ENCODE assay signal across 31 cellular contexts in the genomic region with DNA sequence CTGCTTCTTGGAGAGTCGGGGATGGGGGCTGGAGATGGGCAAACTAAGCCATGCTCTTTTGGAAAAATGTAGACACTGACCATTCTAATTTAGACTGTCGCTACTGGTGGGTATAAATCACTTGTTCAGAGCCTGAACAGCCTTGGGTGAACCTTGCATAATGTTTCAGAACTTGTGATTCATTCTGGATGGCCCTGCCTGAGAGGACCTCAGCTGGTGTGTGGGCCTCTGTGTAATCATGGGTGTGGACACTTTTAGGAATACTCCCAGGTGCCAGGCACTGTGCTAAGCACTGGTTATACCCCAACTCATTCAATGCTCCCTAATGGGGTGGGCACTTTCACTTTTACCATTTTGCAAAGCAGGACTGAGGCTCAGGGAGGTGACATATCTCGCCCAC. TPM values are rescaled to one million over a fixed set of nuclear protein-coding genes. Genes with fewer than 3 reads are reported as not detected.
A peak's percentile ranks its signal among the peaks of the same experiment; 100 is the strongest.
DNase-seq lines count a peak whose midpoint lies in the region; ATAC-seq and TF ChIP-seq lines count a peak whose summit lies in the region.
"Had no signal": no experiment of that assay in that cellular context is flagged by ENCODE, and none has a peak within 500 bp of the region (broad histone marks: within the 10 kb centered on the region; RNA-seq: fewer than 3 reads in every experiment).

No MANE protein-coding gene starts in this region.

- peaks cover 4% of the 10 kb centered on the region for H3K4me1 ChIP-seq in mammary epithelial cell (ENCODE audit: insufficient read depth, low read length)

- no peaks in the 10 kb centered on the region for H4K20me1 ChIP-seq in mammary epithelial cell (ENCODE audit: insufficient read depth, low read length)

- ATAC-seq in HG03342 (IDR thresholded peaks at IDR 0.05; ENCODE audit: unreplicated experiment): no peak
- ATAC-seq: activated T-cell treated with anti-CD3 and anti-CD28 coated beads, Interleukin-2, amount 50 U/mL, for 4 hours; gastrocnemius medialis; HepG2; left lobe of liver; WTC11 had no signal

- no peak for TF ChIP-seq CTCF in mammary epithelial cell (conservative IDR thresholded peaks at IDR 0.05 in 1 of 2, IDR thresholded peaks at IDR 0.05 in 1 of 2; ENCODE audit: extremely low read depth in 1 of 2, insufficient read depth in 1 of 2, low read depth in 1 of 2, low read length in 2 of 2)

- no peak overlapping the region for H3K27ac ChIP-seq in mammary epithelial cell (ENCODE audit: insufficient read depth, low read depth, low read length)
- H3K27ac ChIP-seq: brain microvascular endothelial cell, gastrocnemius medialis, HL-60, prostate gland, sigmoid colon had no signal

- no peak overlapping the region for H3K9ac ChIP-seq in mammary epithelial cell (ENCODE audit: insufficient read depth, low read length)

- CTCF ChIA-PET in mammary epithelial cell (lab: Charles Lee; ENCODE audit: low non-redundant PET): no interaction called here

- dilution Hi-C loops in mammary epithelial cell (cut with HindIII; ENCODE audit: low sequenced_read_pairs): no loop called here

- BruUV-seq in mammary epithelial cell (replicated peaks; lab: Mats Ljungman, UMichigan): no TSS peak

- no peaks in the 10 kb centered on the region for H3K9me3 ChIP-seq in mammary epithelial cell (replicated peaks; ENCODE audit: insufficient read depth, low read length)
- H3K9me3 ChIP-seq: gastrocnemius medialis, prostate gland, sigmoid colon had no signal

- intact Hi-C loops in mammary epithelial cell (cut with micrococcal nuclease): no loop called here

- no peak overlapping the region for H3K4me2 ChIP-seq in mammary epithelial cell (ENCODE audit: insufficient read depth, low read depth, low read length)

- DNase-seq in A172 (ENCODE audit: low spot score): peak; percentile 11
- peak; percentile 15 for DNase-seq in HPDE6-E6E7 (ENCODE audit: extremely low spot score)
- DNase-seq in mammary epithelial cell: peak; percentile 21
- DNase-seq in kidney tubule cell (ENCODE audit: low spot score): peak; percentile 17
- no peak for DNase-seq in NCI-H1092 (lab: John Stamatoyannopoulos, UW)
- no peak for DNase-seq in glomerular visceral epithelial cell (ENCODE audit: extremely low spot score)
- DNase-seq in SW 1271 (lab: John Stamatoyannopoulos, UW): no peak
- DNase-seq: activated CD4-positive, alpha-beta T cell treated with anti-CD3 and anti-CD28 coated beads, Interleukin-2, amount 50 U/mL, for 1 hour; activated naive CD4-positive, alpha-beta T cell; activated T-cell treated with anti-CD3 and anti-CD28 coated beads, Interleukin-2, amount 50 U/mL, for 4 hours; brain microvascular endothelial cell; DMS153; effector CD4-positive, alpha-beta T cell; gastrocnemius medialis; GDM1; hypothalamus; immature natural killer cell; mesendoderm; NCI-H1105; NCI-H187 treated with DMSO at 0.1 percent for 48 hours; NCI-H524; SIG-M5; sigmoid colon; stimulated activated CD4-positive, alpha-beta T cell treated with anti-CD3 and anti-CD28 coated beads, Interleukin-15, amount 100 ng/mL, for 24 hours; stimulated activated naive CD4-positive, alpha-beta T cell treated with Interleukin-2 at 50 U/mL for 16 hours had no signal

- in situ Hi-C loops in mammary epithelial cell (cut with MboI; ENCODE audit: low sequenced_read_pairs in 2 of 2): no loop called here

- H3K79me2 ChIP-seq in mammary epithelial cell (ENCODE audit: insufficient read depth, low read length): no peaks in the 10 kb centered on the region

- WGBS in mammary epithelial cell (ENCODE audit: low coverage, missing lambda C conversion rate): 75% methylated on average over 3 of the region's 3 CpGs

- no peak overlapping the region for H2AFZ ChIP-seq in mammary epithelial cell (ENCODE audit: low read depth, low read length)

- peaks cover 2% of the 10 kb centered on the region for H3K27me3 ChIP-seq in mammary epithelial cell (ENCODE audit: insufficient read depth, low read length)
- H3K27me3 ChIP-seq: brain microvascular endothelial cell, gastrocnemius medialis, sigmoid colon had no signal

- no peaks in the 10 kb centered on the region for H3K36me3 ChIP-seq in mammary epithelial cell (ENCODE audit: insufficient read depth, low read length)
- H3K36me3 ChIP-seq: brain microvascular endothelial cell, gastrocnemius medialis, prostate gland, sigmoid colon had no signal

- no peak overlapping the region for H3K4me3 ChIP-seq in mammary epithelial cell (replicated peaks in 1 of 3; ENCODE audit: insufficient read depth in 1 of 3, low read depth in 2 of 3, low read length in 3 of 3)
- H3K4me3 ChIP-seq: gastrocnemius medialis, prostate gland, sigmoid colon had no signal

RNA-seq across cellular contexts. Expression of gene TM9SF3, which starts 26.8 kb away (rescaled TPM):
- 144 and 146 TPM in 2 replicates for total RNA-seq in A172 (2014; rRNA removed; shearing (Covaris generic))
- 100 to 1,000 TPM; 114 to 129 TPM for total RNA-seq in mammary epithelial cell
- 59.7 TPM for polyA plus RNA-seq in mammary epithelial cell
- 58.3 TPM for polyA minus RNA-seq in mammary epithelial cell

Comparison
In these comparisons a context has a peak if more than half of its experiments do, and no peak if none do; other contexts are left out.
1. DNase-seq: peak in A172 (single experiment), HPDE6-E6E7 (single experiment), mammary epithelial cell (single experiment) and kidney tubule cell (single experiment); none in NCI-H1092 (single experiment), glomerular visceral epithelial cell (single experiment) and SW 1271 (0 of 2).